In genomic region chr1:169360415-169360814, GRCh38 we compare ENCODE assay signal across 1 cellular context.
TF ChIP-seq lines count a peak whose summit lies in the region.

No MANE protein-coding gene starts in this region.

TF ChIP-seq in WTC11, 78 proteins besides CTCF, POLR2A, EP300 and RAD21 (continued from another document):
- TF ChIP-seq, protein P1, sequence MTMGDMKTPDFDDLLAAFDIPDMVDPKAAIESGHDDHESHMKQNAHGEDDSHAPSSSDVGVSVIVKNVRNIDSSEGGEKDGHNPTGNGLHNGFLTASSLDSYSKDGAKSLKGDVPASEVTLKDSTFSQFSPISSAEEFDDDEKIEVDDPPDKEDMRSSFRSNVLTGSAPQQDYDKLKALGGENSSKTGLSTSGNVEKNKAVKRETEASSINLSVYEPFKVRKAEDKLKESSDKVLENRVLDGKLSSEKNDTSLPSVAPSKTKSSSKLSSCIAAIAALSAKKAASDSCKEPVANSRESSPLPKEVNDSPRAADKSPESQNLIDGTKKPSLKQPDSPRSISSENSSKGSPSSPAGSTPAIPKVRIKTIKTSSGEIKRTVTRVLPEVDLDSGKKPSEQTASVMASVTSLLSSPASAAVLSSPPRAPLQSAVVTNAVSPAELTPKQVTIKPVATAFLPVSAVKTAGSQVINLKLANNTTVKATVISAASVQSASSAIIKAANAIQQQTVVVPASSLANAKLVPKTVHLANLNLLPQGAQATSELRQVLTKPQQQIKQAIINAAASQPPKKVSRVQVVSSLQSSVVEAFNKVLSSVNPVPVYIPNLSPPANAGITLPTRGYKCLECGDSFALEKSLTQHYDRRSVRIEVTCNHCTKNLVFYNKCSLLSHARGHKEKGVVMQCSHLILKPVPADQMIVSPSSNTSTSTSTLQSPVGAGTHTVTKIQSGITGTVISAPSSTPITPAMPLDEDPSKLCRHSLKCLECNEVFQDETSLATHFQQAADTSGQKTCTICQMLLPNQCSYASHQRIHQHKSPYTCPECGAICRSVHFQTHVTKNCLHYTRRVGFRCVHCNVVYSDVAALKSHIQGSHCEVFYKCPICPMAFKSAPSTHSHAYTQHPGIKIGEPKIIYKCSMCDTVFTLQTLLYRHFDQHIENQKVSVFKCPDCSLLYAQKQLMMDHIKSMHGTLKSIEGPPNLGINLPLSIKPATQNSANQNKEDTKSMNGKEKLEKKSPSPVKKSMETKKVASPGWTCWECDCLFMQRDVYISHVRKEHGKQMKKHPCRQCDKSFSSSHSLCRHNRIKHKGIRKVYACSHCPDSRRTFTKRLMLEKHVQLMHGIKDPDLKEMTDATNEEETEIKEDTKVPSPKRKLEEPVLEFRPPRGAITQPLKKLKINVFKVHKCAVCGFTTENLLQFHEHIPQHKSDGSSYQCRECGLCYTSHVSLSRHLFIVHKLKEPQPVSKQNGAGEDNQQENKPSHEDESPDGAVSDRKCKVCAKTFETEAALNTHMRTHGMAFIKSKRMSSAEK (CRISPR knock-in tag; IDR thresholded peaks at IDR 0.05; ENCODE audit: borderline replicate concordance), result no peak
- TF ChIP-seq MXD4 (CRISPR knock-in tag; IDR thresholded peaks at IDR 0.05; ENCODE audit: borderline replicate concordance) (no peak), ZNF416 (CRISPR knock-in tag; IDR thresholded peaks at IDR 0.05) (no peak), RELA (CRISPR knock-in tag; IDR thresholded peaks at IDR 0.05; ENCODE audit: borderline replicate concordance) (no peak), ZNF121 (CRISPR knock-in tag; IDR thresholded peaks at IDR 0.05) (no peak), MAX (CRISPR knock-in tag; IDR thresholded peaks at IDR 0.05) (no peak)
- TF ChIP-seq, protein P2, sequence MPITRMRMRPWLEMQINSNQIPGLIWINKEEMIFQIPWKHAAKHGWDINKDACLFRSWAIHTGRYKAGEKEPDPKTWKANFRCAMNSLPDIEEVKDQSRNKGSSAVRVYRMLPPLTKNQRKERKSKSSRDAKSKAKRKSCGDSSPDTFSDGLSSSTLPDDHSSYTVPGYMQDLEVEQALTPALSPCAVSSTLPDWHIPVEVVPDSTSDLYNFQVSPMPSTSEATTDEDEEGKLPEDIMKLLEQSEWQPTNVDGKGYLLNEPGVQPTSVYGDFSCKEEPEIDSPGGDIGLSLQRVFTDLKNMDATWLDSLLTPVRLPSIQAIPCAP (CRISPR knock-in tag; IDR thresholded peaks at IDR 0.05), result no peak
- TF ChIP-seq, protein P3, sequence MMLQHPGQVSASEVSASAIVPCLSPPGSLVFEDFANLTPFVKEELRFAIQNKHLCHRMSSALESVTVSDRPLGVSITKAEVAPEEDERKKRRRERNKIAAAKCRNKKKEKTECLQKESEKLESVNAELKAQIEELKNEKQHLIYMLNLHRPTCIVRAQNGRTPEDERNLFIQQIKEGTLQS (CRISPR knock-in tag; conservative IDR thresholded peaks at IDR 0.05), result no peak
